Comparison of ENCODE assay signal across 2 cellular contexts in genomic region chr18:8549254-8549653, GRCh38.
TF ChIP-seq lines count a peak whose summit lies in the region.

No MANE protein-coding gene starts in this region.

TF ChIP-seq in GM23338, 12 proteins besides CTCF, POLR2A, EP300 and RAD21 (continued from another document):
- TF ChIP-seq ETS1 (IDR thresholded peaks at IDR 0.05) (no peak), EZH2phosphoT487 (IDR thresholded peaks at IDR 0.05; ENCODE audit: unreplicated experiment) (no peak), EZH2 (IDR thresholded peaks at IDR 0.05; ENCODE audit: low read depth, unreplicated experiment) (no peak), POLR2AphosphoS5 (IDR thresholded peaks at IDR 0.05; ENCODE audit: low read depth) (no peak), STAT1 (IDR thresholded peaks at IDR 0.05; ENCODE audit: unreplicated experiment) (no peak), ZNF114 (CRISPR knock-in tag; IDR thresholded peaks at IDR 0.05) (no peak)
- TF ChIP-seq, protein P1, sequence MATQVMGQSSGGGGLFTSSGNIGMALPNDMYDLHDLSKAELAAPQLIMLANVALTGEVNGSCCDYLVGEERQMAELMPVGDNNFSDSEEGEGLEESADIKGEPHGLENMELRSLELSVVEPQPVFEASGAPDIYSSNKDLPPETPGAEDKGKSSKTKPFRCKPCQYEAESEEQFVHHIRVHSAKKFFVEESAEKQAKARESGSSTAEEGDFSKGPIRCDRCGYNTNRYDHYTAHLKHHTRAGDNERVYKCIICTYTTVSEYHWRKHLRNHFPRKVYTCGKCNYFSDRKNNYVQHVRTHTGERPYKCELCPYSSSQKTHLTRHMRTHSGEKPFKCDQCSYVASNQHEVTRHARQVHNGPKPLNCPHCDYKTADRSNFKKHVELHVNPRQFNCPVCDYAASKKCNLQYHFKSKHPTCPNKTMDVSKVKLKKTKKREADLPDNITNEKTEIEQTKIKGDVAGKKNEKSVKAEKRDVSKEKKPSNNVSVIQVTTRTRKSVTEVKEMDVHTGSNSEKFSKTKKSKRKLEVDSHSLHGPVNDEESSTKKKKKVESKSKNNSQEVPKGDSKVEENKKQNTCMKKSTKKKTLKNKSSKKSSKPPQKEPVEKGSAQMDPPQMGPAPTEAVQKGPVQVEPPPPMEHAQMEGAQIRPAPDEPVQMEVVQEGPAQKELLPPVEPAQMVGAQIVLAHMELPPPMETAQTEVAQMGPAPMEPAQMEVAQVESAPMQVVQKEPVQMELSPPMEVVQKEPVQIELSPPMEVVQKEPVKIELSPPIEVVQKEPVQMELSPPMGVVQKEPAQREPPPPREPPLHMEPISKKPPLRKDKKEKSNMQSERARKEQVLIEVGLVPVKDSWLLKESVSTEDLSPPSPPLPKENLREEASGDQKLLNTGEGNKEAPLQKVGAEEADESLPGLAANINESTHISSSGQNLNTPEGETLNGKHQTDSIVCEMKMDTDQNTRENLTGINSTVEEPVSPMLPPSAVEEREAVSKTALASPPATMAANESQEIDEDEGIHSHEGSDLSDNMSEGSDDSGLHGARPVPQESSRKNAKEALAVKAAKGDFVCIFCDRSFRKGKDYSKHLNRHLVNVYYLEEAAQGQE (IDR thresholded peaks at IDR 0.05; ENCODE audit: unreplicated experiment) = no peak
- TF ChIP-seq, protein P2, sequence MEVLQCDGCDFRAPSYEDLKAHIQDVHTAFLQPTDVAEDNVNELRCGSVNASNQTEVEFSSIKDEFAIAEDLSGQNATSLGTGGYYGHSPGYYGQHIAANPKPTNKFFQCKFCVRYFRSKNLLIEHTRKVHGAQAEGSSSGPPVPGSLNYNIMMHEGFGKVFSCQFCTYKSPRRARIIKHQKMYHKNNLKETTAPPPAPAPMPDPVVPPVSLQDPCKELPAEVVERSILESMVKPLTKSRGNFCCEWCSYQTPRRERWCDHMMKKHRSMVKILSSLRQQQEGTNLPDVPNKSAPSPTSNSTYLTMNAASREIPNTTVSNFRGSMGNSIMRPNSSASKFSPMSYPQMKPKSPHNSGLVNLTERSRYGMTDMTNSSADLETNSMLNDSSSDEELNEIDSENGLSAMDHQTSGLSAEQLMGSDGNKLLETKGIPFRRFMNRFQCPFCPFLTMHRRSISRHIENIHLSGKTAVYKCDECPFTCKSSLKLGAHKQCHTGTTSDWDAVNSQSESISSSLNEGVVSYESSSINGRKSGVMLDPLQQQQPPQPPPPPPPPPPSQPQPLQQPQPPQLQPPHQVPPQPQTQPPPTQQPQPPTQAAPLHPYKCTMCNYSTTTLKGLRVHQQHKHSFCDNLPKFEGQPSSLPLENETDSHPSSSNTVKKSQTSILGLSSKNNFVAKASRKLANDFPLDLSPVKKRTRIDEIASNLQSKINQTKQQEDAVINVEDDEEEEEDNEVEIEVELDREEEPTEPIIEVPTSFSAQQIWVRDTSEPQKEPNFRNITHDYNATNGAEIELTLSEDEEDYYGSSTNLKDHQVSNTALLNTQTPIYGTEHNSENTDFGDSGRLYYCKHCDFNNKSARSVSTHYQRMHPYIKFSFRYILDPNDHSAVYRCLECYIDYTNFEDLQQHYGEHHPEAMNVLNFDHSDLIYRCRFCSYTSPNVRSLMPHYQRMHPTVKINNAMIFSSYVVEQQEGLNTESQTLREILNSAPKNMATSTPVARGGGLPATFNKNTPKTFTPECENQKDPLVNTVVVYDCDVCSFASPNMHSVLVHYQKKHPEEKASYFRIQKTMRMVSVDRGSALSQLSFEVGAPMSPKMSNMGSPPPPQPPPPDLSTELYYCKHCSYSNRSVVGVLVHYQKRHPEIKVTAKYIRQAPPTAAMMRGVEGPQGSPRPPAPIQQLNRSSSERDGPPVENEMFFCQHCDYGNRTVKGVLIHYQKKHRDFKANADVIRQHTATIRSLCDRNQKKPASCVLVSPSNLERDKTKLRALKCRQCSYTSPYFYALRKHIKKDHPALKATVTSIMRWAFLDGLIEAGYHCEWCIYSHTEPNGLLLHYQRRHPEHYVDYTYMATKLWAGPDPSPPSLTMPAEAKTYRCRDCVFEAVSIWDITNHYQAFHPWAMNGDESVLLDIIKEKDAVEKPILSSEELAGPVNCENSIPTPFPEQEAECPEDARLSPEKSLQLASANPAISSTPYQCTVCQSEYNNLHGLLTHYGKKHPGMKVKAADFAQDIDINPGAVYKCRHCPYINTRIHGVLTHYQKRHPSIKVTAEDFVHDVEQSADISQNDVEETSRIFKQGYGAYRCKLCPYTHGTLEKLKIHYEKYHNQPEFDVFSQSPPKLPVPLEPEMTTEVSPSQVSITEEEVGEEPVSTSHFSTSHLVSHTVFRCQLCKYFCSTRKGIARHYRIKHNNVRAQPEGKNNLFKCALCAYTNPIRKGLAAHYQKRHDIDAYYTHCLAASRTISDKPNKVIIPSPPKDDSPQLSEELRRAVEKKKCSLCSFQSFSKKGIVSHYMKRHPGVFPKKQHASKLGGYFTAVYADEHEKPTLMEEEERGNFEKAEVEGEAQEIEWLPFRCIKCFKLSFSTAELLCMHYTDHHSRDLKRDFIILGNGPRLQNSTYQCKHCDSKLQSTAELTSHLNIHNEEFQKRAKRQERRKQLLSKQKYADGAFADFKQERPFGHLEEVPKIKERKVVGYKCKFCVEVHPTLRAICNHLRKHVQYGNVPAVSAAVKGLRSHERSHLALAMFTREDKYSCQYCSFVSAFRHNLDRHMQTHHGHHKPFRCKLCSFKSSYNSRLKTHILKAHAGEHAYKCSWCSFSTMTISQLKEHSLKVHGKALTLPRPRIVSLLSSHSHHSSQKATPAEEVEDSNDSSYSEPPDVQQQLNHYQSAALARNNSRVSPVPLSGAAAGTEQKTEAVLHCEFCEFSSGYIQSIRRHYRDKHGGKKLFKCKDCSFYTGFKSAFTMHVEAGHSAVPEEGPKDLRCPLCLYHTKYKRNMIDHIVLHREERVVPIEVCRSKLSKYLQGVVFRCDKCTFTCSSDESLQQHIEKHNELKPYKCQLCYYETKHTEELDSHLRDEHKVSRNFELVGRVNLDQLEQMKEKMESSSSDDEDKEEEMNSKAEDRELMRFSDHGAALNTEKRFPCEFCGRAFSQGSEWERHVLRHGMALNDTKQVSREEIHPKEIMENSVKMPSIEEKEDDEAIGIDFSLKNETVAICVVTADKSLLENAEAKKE (CRISPR knock-in tag; IDR thresholded peaks at IDR 0.05) = no peak

TF ChIP-seq in neural cell, 6 proteins besides CTCF, POLR2A, EP300 and RAD21:
- TF ChIP-seq, protein P1 (IDR thresholded peaks at IDR 0.05; ENCODE audit: borderline replicate concordance) = peak; percentile 93
- TF ChIP-seq MXI1 (conservative IDR thresholded peaks at IDR 0.05; ENCODE audit: poor library complexity, severe bottlenecking) = no peak
- TF ChIP-seq SMC3 (conservative IDR thresholded peaks at IDR 0.05; ENCODE audit: poor library complexity) = no peak
- TF ChIP-seq POLR2AphosphoS5 (IDR thresholded peaks at IDR 0.05) = peak; percentile 34
